In genomic region chr14:73755434-73756014, GRCh38 we compare ENCODE assay signal across 8 cellular contexts. TPM values are rescaled to one million over a fixed set of nuclear protein-coding genes. Genes with fewer than 3 reads are reported as not detected.
A peak's percentile ranks its signal among the peaks of the same experiment; 100 is the strongest.
DNase-seq lines count a peak whose midpoint lies in the region; FAIRE-seq and TF ChIP-seq lines count a peak whose summit lies in the region.
"Had no signal": no experiment of that assay in that cellular context is flagged by ENCODE, and none has a peak within 500 bp of the region (broad histone marks: within the 10 kb centered on the region; RNA-seq: fewer than 3 reads in every experiment).

No MANE protein-coding gene starts in this region.

- H3K27me3 ChIP-seq in esophagus muscularis mucosa (no peaks in the 10 kb centered on the region), rectal smooth muscle tissue (ENCODE audit: control insufficient read depth, insufficient read depth, low read length) (no peaks in the 10 kb centered on the region)

- WGBS in esophagus muscularis mucosa, result 11% methylated on average over 2 of the region's 5 CpGs

- TF ChIP-seq EP300 in esophagus muscularis mucosa (IDR thresholded peaks at IDR 0.05), result no peak

- H3K27ac ChIP-seq in SK-N-MC (peak overlapping the region; percentile 85; the same call in 1 of the 2 replicates), esophagus muscularis mucosa (replicated peaks in 1 of 4) (peak overlapping the region; percentile 98 to 100 (median 99)), rectal smooth muscle tissue (ENCODE audit: low read depth, low read length) (peak overlapping the region; percentile 86)

- no peaks in the 10 kb centered on the region for H3K9me3 ChIP-seq in SK-N-MC (ENCODE audit: low read depth, low read length)
- H3K9me3 ChIP-seq in esophagus muscularis mucosa, result no peaks in the 10 kb centered on the region

- H3K4me3 ChIP-seq in SK-N-MC, result no peak overlapping the region
- H3K4me3 ChIP-seq in esophagus muscularis mucosa, result peak overlapping the region in 3 of 4 donors; percentile 12 to 46 (median 32)
- H3K4me3 ChIP-seq in rectal smooth muscle tissue (ENCODE audit: low read length), result peak overlapping the region; percentile 50

- H3K9ac ChIP-seq in SK-N-MC (ENCODE audit: insufficient read length) (peak overlapping the region; percentile 3), rectal smooth muscle tissue (ENCODE audit: low read length) (peak overlapping the region; percentile 2)

- H3K36me3 ChIP-seq in SK-N-MC (ENCODE audit: insufficient read depth, low read length), result no peaks in the 10 kb centered on the region
- no peaks in the 10 kb centered on the region for H3K36me3 ChIP-seq in esophagus muscularis mucosa
- H3K36me3 ChIP-seq in rectal smooth muscle tissue (ENCODE audit: control insufficient read depth, insufficient read depth, low read length), result no peaks in the 10 kb centered on the region

- no peak for TF ChIP-seq CTCF in esophagus muscularis mucosa (IDR thresholded peaks at IDR 0.05)

- DNase-seq in GM18507 (ENCODE audit: extremely low spot score, insufficient read length, low read depth), result no peak
- no peak for DNase-seq in SK-N-MC (ENCODE audit: low read depth, low spot score)
- no peak for DNase-seq in esophagus muscularis mucosa (ENCODE audit: extremely low spot score)
- DNase-seq in NCI-H128 (lab: John Stamatoyannopoulos, UW; ENCODE audit: unreplicated experiment), result no peak
- no peak for DNase-seq in DMS79 treated with DMSO at 0.1 percent for 48 hours (lab: John Stamatoyannopoulos, UW)
- no peak for DNase-seq in AG08395 (ENCODE audit: low spot score)

- intact Hi-C loops in esophagus muscularis mucosa (cut with DNase I), result no loop called here

- FAIRE-seq in GM18507 (lab: Jason Lieb, UNC), result peak; percentile 56
- FAIRE-seq: TTC549 had no signal

- H3K4me1 ChIP-seq in esophagus muscularis mucosa, result peaks cover 80 to 91% (median 88%) of the 10 kb centered on the region in 4 donors
- peaks cover 75% of the 10 kb centered on the region for H3K4me1 ChIP-seq in rectal smooth muscle tissue (ENCODE audit: control insufficient read depth, insufficient read depth, low read length)

- no peak for TF ChIP-seq POLR2A in esophagus muscularis mucosa (IDR thresholded peaks at IDR 0.05; ENCODE audit: low read depth)

RNA-seq across cellular contexts. Expression of gene PNMA1, which starts 41.3 kb away (rescaled TPM):
- 10 to 100 TPM; 34.8 to 74.2 (median 55.0) TPM for total RNA-seq in esophagus muscularis mucosa
